1 cellular context compared by ENCODE assay signal in genomic region chr17:8185580-8186445, GRCh38.
TF ChIP-seq lines count a peak whose summit lies in the region.

No MANE protein-coding gene starts in this region.

TF ChIP-seq in WTC11, 78 proteins besides CTCF, POLR2A, EP300 and RAD21 (continued from another document and continues in another):
- TF ChIP-seq NFE2L1 (CRISPR knock-in tag; IDR thresholded peaks at IDR 0.05) (no peak), OVOL2 (CRISPR knock-in tag; IDR thresholded peaks at IDR 0.05; ENCODE audit: borderline replicate concordance) (no peak), ZNF416 (CRISPR knock-in tag; IDR thresholded peaks at IDR 0.05) (no peak), ZNF396 (CRISPR knock-in tag; IDR thresholded peaks at IDR 0.05; ENCODE audit: borderline replicate concordance) (no peak), SMAD3 (CRISPR knock-in tag; IDR thresholded peaks at IDR 0.05; ENCODE audit: borderline replicate concordance) (no peak), ZBTB21 (CRISPR knock-in tag; IDR thresholded peaks at IDR 0.05; ENCODE audit: borderline replicate concordance) (no peak), HMGA2 (CRISPR knock-in tag; IDR thresholded peaks at IDR 0.05) (no peak), ZNF423 (CRISPR knock-in tag; IDR thresholded peaks at IDR 0.05) (no peak), GABPB1 (CRISPR knock-in tag; IDR thresholded peaks at IDR 0.05) (no peak), E2F4 (CRISPR knock-in tag; IDR thresholded peaks at IDR 0.05; ENCODE audit: borderline replicate concordance, low read depth) (no peak), GRHL2 (CRISPR knock-in tag; IDR thresholded peaks at IDR 0.05; ENCODE audit: insufficient replicate concordance, severe bottlenecking) (no peak), TEAD4 (CRISPR knock-in tag; IDR thresholded peaks at IDR 0.05) (no peak), RELA (CRISPR knock-in tag; IDR thresholded peaks at IDR 0.05; ENCODE audit: borderline replicate concordance) (no peak), ZNF219 (CRISPR knock-in tag; IDR thresholded peaks at IDR 0.05; ENCODE audit: borderline replicate concordance) (no peak), AFF4 (CRISPR knock-in tag; IDR thresholded peaks at IDR 0.05; ENCODE audit: borderline replicate concordance) (no peak), ZNF138 (CRISPR knock-in tag; conservative IDR thresholded peaks at IDR 0.05) (no peak), ZNF281 (CRISPR knock-in tag; IDR thresholded peaks at IDR 0.05) (no peak), ETV6 (CRISPR knock-in tag; IDR thresholded peaks at IDR 0.05) (peak; percentile 38; the same call in 1 of the 2 replicates), MYBL2 (CRISPR knock-in tag; IDR thresholded peaks at IDR 0.05) (peak; percentile 32; the same call in 1 of the 2 replicates), SOX15 (CRISPR knock-in tag; IDR thresholded peaks at IDR 0.05) (no peak), ZNF532 (CRISPR knock-in tag; IDR thresholded peaks at IDR 0.05; ENCODE audit: borderline replicate concordance) (no peak), FOXP1 (CRISPR knock-in tag; IDR thresholded peaks at IDR 0.05; ENCODE audit: borderline replicate concordance) (peak; percentile 67; the same call in 1 of the 2 replicates), ATF2 (CRISPR knock-in tag; IDR thresholded peaks at IDR 0.05; ENCODE audit: borderline replicate concordance, low read depth) (no peak), IRF1 (CRISPR knock-in tag; IDR thresholded peaks at IDR 0.05) (no peak), CREM (CRISPR knock-in tag; IDR thresholded peaks at IDR 0.05) (0 out of 2 replicates have a peak, but pooled peaks have one; percentile 31), IRF2 (CRISPR knock-in tag; IDR thresholded peaks at IDR 0.05; ENCODE audit: borderline replicate concordance, low read depth) (no peak), TEAD1 (CRISPR knock-in tag; IDR thresholded peaks at IDR 0.05) (peak; percentile 11; the same call in 1 of the 2 replicates), TP53 (CRISPR knock-in tag; IDR thresholded peaks at IDR 0.05) (no peak), SP1 (CRISPR knock-in tag; conservative IDR thresholded peaks at IDR 0.05) (peak; percentile 64)
- TF ChIP-seq, protein P1, sequence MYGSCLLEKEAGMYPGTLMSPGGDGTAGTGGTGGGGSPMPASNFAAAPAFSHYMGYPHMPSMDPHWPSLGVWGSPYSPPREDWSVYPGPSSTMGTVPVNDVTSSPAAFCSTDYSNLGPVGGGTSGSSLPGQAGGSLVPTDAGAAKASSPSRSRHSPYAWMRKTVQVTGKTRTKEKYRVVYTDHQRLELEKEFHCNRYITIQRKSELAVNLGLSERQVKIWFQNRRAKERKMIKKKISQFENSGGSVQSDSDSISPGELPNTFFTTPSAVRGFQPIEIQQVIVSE (CRISPR knock-in tag; IDR thresholded peaks at IDR 0.05; ENCODE audit: borderline replicate concordance), result no peak
- TF ChIP-seq, protein P2, sequence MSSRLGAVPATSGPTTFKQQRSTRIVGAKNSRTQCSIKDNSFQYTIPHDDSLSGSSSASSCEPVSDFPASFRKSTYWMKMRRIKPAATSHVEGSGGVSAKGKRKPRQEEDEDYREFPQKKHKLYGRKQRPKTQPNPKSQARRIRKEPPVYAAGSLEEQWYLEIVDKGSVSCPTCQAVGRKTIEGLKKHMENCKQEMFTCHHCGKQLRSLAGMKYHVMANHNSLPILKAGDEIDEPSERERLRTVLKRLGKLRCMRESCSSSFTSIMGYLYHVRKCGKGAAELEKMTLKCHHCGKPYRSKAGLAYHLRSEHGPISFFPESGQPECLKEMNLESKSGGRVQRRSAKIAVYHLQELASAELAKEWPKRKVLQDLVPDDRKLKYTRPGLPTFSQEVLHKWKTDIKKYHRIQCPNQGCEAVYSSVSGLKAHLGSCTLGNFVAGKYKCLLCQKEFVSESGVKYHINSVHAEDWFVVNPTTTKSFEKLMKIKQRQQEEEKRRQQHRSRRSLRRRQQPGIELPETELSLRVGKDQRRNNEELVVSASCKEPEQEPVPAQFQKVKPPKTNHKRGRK (CRISPR knock-in tag; IDR thresholded peaks at IDR 0.05; ENCODE audit: borderline replicate concordance), result no peak
- TF ChIP-seq, protein P3, sequence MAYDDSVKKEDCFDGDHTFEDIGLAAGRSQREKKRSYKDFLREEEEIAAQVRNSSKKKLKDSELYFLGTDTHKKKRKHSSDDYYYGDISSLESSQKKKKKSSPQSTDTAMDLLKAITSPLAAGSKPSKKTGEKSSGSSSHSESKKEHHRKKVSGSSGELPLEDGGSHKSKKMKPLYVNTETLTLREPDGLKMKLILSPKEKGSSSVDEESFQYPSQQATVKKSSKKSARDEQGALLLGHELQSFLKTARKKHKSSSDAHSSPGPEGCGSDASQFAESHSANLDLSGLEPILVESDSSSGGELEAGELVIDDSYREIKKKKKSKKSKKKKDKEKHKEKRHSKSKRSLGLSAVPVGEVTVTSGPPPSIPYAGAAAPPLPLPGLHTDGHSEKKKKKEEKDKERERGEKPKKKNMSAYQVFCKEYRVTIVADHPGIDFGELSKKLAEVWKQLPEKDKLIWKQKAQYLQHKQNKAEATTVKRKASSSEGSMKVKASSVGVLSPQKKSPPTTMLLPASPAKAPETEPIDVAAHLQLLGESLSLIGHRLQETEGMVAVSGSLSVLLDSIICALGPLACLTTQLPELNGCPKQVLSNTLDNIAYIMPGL (CRISPR knock-in tag; IDR thresholded peaks at IDR 0.05), result peak; percentile 100
- TF ChIP-seq, protein P4, sequence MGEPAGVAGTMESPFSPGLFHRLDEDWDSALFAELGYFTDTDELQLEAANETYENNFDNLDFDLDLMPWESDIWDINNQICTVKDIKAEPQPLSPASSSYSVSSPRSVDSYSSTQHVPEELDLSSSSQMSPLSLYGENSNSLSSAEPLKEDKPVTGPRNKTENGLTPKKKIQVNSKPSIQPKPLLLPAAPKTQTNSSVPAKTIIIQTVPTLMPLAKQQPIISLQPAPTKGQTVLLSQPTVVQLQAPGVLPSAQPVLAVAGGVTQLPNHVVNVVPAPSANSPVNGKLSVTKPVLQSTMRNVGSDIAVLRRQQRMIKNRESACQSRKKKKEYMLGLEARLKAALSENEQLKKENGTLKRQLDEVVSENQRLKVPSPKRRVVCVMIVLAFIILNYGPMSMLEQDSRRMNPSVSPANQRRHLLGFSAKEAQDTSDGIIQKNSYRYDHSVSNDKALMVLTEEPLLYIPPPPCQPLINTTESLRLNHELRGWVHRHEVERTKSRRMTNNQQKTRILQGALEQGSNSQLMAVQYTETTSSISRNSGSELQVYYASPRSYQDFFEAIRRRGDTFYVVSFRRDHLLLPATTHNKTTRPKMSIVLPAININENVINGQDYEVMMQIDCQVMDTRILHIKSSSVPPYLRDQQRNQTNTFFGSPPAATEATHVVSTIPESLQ (CRISPR knock-in tag; IDR thresholded peaks at IDR 0.05), result no peak
- TF ChIP-seq, protein P5, sequence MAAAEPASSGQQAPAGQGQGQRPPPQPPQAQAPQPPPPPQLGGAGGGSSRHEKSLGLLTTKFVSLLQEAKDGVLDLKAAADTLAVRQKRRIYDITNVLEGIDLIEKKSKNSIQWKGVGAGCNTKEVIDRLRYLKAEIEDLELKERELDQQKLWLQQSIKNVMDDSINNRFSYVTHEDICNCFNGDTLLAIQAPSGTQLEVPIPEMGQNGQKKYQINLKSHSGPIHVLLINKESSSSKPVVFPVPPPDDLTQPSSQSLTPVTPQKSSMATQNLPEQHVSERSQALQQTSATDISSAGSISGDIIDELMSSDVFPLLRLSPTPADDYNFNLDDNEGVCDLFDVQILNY (CRISPR knock-in tag; IDR thresholded peaks at IDR 0.05), result 0 out of 2 replicates have a peak, but pooled peaks have one; percentile 44
